In genomic region chr6:154165488-154165887, GRCh38 we compare ENCODE assay signal across 16 cellular contexts.
DNase-seq lines count a peak whose midpoint lies in the region; ATAC-seq and TF ChIP-seq lines count a peak whose summit lies in the region.
"Had no signal": no experiment of that assay in that cellular context is flagged by ENCODE, and none has a peak within 500 bp of the region (broad histone marks: within the 10 kb centered on the region; RNA-seq: fewer than 3 reads in every experiment).

No MANE protein-coding gene starts in this region.

- no peaks in the 10 kb centered on the region for H3K9me3 ChIP-seq in testis
- H3K9me3 ChIP-seq in SJCRH30 (replicated peaks) = no peaks in the 10 kb centered on the region
- H3K9me3 ChIP-seq: thoracic aorta had no signal

- peak overlapping the region; percentile 20 for H3K4me3 Mint-ChIP-seq in nephron progenitor cell
- H3K4me3 Mint-ChIP-seq: activated CD8-positive, alpha-beta memory T cell treated with anti-CD3 and anti-CD28 coated beads, Interleukin-2, amount 10 ng/mL, durations not matched to agents 7 days and 5 days had no signal

- no peaks in the 10 kb centered on the region for H3K36me3 ChIP-seq in testis (ENCODE audit: low read depth, missing control alignments)
- no peaks in the 10 kb centered on the region for H3K36me3 ChIP-seq in SJCRH30
- H3K36me3 ChIP-seq: thoracic aorta had no signal

- H3K4me3 ChIP-seq in testis = no peak overlapping the region
- H3K4me3 ChIP-seq in SJCRH30 = no peak overlapping the region
- H3K4me3 ChIP-seq: thoracic aorta had no signal

- DNase-seq in CD1c-positive myeloid dendritic cell (ENCODE audit: extremely low spot score) (peak; percentile 49), GF-D8 (lab: John Stamatoyannopoulos, UW) (peak; percentile 50), amniotic epithelial cell (ENCODE audit: low read depth) (peak; percentile 14), nephron progenitor cell (no peak), testis (no peak), SJCRH30 (no peak)
- DNase-seq: activated CD8-positive, alpha-beta memory T cell treated with anti-CD3 and anti-CD28 coated beads, Interleukin-2, amount 10 ng/mL, durations not matched to agents 7 days and 5 days; caudate nucleus; hypothalamus; NCI-H1105; NCI-H2081 treated with DMSO at 0.1 percent for 48 hours; NCI-H510A; NK-92 treated with Interleukin-12 subunit alpha and Interleukin-12 subunit beta, amount 100 ng/mL, for 24 hours had no signal

- H3K27ac ChIP-seq in testis = no peak overlapping the region
- no peak overlapping the region for H3K27ac ChIP-seq in SJCRH30
- H3K27ac ChIP-seq: RWPE1, thoracic aorta had no signal

- intact Hi-C loops in testis (cut with DNase I; ENCODE audit: low total_unique reads) = no loop called here

- H3K4me1 ChIP-seq in testis (peaks cover 8% of the 10 kb centered on the region), SJCRH30 (no peaks in the 10 kb centered on the region)

- TF ChIP-seq CTCF in nephron progenitor cell (IDR thresholded peaks at IDR 0.05) (no peak), testis (IDR thresholded peaks at IDR 0.05) (no peak)

- peak overlapping the region; percentile 55 for H3K27ac Mint-ChIP-seq in nephron progenitor cell
- H3K27ac Mint-ChIP-seq: activated CD8-positive, alpha-beta memory T cell treated with anti-CD3 and anti-CD28 coated beads, Interleukin-2, amount 10 ng/mL, durations not matched to agents 7 days and 5 days had no signal

- peaks cover 29% of the 10 kb centered on the region for H3K4me1 Mint-ChIP-seq in nephron progenitor cell

- no peaks in the 10 kb centered on the region for H3K27me3 Mint-ChIP-seq in nephron progenitor cell (ENCODE audit: low read depth, poor library complexity)
- H3K27me3 Mint-ChIP-seq: activated CD8-positive, alpha-beta memory T cell treated with anti-CD3 and anti-CD28 coated beads, Interleukin-2, amount 10 ng/mL, durations not matched to agents 7 days and 5 days had no signal

- H3K27me3 ChIP-seq in testis (no peaks in the 10 kb centered on the region), SJCRH30 (no peaks in the 10 kb centered on the region)

- WGBS in testis, 2 donors = 76% methylated on average over 2 of the region's 2 CpGs

- peaks cover 4% of the 10 kb centered on the region for H3K36me3 Mint-ChIP-seq in nephron progenitor cell (ENCODE audit: low read depth)

- H3K9me3 Mint-ChIP-seq in nephron progenitor cell = peaks cover 17% of the 10 kb centered on the region

- no peak for TF ChIP-seq POLR2A in testis (IDR thresholded peaks at IDR 0.05)

- ATAC-seq in GM18907 (IDR thresholded peaks at IDR 0.05; ENCODE audit: unreplicated experiment) = no peak
- ATAC-seq: activated CD8-positive, alpha-beta memory T cell treated with anti-CD3 and anti-CD28 coated beads, Interleukin-2, amount 10 ng/mL, durations not matched to agents 7 days and 5 days had no signal

Comparison
In these comparisons a context has a peak if more than half of its experiments do, and no peak if none do; other contexts are left out.
1. DNase-seq: peak in CD1c-positive myeloid dendritic cell (single experiment), GF-D8 (single experiment) and amniotic epithelial cell (single experiment); none in nephron progenitor cell (single experiment), testis (single experiment) and SJCRH30 (0 of 2).